8 cellular contexts compared by ENCODE assay signal in the genomic region with DNA sequence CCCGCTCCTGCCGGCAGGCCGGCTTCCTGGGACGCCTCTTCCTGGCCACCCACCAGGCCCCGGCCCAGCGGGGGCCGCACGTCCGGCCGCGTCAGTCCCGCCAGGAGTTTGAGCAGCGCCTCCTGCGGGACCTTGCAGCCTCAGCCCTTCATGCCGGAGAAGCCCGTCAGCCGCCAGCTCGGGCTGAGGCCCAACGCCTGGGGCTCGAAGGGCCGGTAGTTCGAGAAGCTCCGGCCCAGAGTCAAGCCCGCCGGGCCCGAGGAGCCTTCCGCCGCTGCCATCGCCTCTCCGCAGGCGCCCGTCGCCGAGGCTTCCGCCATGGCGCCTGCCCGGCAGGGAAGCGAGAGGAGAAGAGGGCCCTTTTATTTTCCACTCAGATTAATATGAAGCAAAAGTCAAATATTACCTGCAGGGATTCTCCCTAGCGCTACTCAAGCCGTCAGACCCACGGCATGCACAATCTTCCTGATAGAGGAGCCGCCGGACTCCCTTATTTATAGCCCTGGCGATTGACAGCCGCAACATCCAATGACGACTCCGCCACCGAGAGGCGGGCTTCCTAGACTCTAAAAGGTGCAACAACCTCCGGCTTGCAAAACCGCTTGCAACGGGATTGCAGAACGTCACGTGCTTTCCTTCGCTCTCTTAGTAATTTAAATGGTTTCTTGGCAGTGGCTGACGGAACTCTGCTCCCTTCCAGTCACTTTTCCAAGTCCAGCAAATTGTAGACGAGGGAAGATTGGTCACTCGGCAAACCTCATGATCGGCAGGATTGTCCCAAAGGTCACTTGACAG. TPM values are rescaled to one million over a fixed set of nuclear protein-coding genes. Genes with fewer than 3 reads are reported as not detected.
A peak's percentile ranks its signal among the peaks of the same experiment; 100 is the strongest.
DNase-seq lines count a peak whose midpoint lies in the region; TF ChIP-seq lines count a peak whose summit lies in the region.

A gene with protein sequence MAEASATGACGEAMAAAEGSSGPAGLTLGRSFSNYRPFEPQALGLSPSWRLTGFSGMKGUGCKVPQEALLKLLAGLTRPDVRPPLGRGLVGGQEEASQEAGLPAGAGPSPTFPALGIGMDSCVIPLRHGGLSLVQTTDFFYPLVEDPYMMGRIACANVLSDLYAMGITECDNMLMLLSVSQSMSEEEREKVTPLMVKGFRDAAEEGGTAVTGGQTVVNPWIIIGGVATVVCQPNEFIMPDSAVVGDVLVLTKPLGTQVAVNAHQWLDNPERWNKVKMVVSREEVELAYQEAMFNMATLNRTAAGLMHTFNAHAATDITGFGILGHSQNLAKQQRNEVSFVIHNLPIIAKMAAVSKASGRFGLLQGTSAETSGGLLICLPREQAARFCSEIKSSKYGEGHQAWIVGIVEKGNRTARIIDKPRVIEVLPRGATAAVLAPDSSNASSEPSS (minus strand): TSS at position 467 of the 795 bp plus-strand sequence. CDS start 147 bp downstream, at position 320.

- TF ChIP-seq EP300 in suprapubic skin (IDR thresholded peaks at IDR 0.05) = no peak

- H3K4me3 Mint-ChIP-seq in activated naive CD4-positive, alpha-beta T cell treated with anti-CD3 and anti-CD28 coated beads, Interleukin-2, amount 10 ng/mL, durations not matched to agents 7 days and 5 days = peak within 1 kb of the TSS; percentile 95

- 0% methylated on average over 21 of the region's 59 CpGs for WGBS in suprapubic skin

- H3K27ac ChIP-seq in suprapubic skin = peak within 1 kb of the TSS; percentile 97

- no peaks in the 10 kb centered on the region for H3K27me3 ChIP-seq in suprapubic skin

- H3K4me1 Mint-ChIP-seq in activated naive CD4-positive, alpha-beta T cell treated with anti-CD3 and anti-CD28 coated beads, Interleukin-2, amount 10 ng/mL, durations not matched to agents 7 days and 5 days = peaks cover 56% of the 10 kb centered on the region

- H3K9me3 Mint-ChIP-seq in activated naive CD4-positive, alpha-beta T cell treated with anti-CD3 and anti-CD28 coated beads, Interleukin-2, amount 10 ng/mL, durations not matched to agents 7 days and 5 days = peaks cover 2% of the 10 kb centered on the region

- peaks cover 10% of the 10 kb centered on the region for H3K36me3 ChIP-seq in suprapubic skin

- peak; percentile 3 to 48 for TF ChIP-seq CTCF in suprapubic skin (IDR thresholded peaks at IDR 0.05)

- H3K9me3 ChIP-seq in suprapubic skin = no peaks in the 10 kb centered on the region

- CTCF ChIA-PET in activated naive CD4-positive, alpha-beta T cell treated with anti-CD3 and anti-CD28 coated beads, Interleukin-2, amount 10 ng/mL, durations not matched to agents 7 days and 5 days (lab: Charles Lee) = interaction anchor here (2.0 to 2.6 kb wide), 2 partner anchors 15 to 16 kb away, joined by 8 to 12 read pairs; a partner anchor contains a TSS

- H3K4me3 ChIP-seq in suprapubic skin = peak within 1 kb of the TSS; percentile 78

- H3K27me3 Mint-ChIP-seq in activated naive CD4-positive, alpha-beta T cell treated with anti-CD3 and anti-CD28 coated beads, Interleukin-2, amount 10 ng/mL, durations not matched to agents 7 days and 5 days = no peaks in the 10 kb centered on the region

- H3K36me3 Mint-ChIP-seq in activated naive CD4-positive, alpha-beta T cell treated with anti-CD3 and anti-CD28 coated beads, Interleukin-2, amount 10 ng/mL, durations not matched to agents 7 days and 5 days = peaks cover 27% of the 10 kb centered on the region

- H3K27ac Mint-ChIP-seq in activated naive CD4-positive, alpha-beta T cell treated with anti-CD3 and anti-CD28 coated beads, Interleukin-2, amount 10 ng/mL, durations not matched to agents 7 days and 5 days = peak within 1 kb of the TSS; percentile 97

- peak; percentile 94 for DNase-seq in GF-D8 (lab: John Stamatoyannopoulos, UW)
- DNase-seq in HCEC 1CT = peak; percentile 91
- peak; percentile 98 for DNase-seq in NAMALWA (ENCODE audit: low spot score)
- DNase-seq in SK-N-DZ (ENCODE audit: low spot score) = peak; percentile 98
- DNase-seq in activated naive CD4-positive, alpha-beta T cell treated with anti-CD3 and anti-CD28 coated beads, Interleukin-2, amount 10 ng/mL, durations not matched to agents 7 days and 5 days = peak; percentile 99
- peak; percentile 94 for DNase-seq in globus pallidus (ENCODE audit: low spot score)
- DNase-seq in nucleus accumbens (lab: John Stamatoyannopoulos, UW) = peak; percentile 49 to 97 (median 88)
- DNase-seq in suprapubic skin (ENCODE audit: low spot score in 2 of 2) = peak; percentile 98 to 99

- H3K4me1 ChIP-seq in suprapubic skin = peaks cover 24% of the 10 kb centered on the region

- TF ChIP-seq POLR2A in suprapubic skin (IDR thresholded peaks at IDR 0.05) = peak; percentile 27 to 81

RNA-seq across cellular contexts. Expression of the gene that starts here (rescaled TPM):
- polyA plus RNA-seq in SK-N-DZ (2014; cell fraction: cytosol; rRNA removed) = 4.0 and 5.0 TPM in 2 replicates
- polyA plus RNA-seq in SK-N-DZ (2014; cell fraction: nucleus; rRNA removed) = 1.1 and 8.8 TPM in 2 replicates
- 10 to 100 TPM; 16.8 to 26.2 (median 22.2) TPM for total RNA-seq in suprapubic skin

Comparison
In these comparisons a context has a peak if more than half of its experiments do, and no peak if none do; other contexts are left out.
1. Peak in every context shown above with its lines: DNase-seq, H3K4me3 ChIP-seq and H3K27ac ChIP-seq.